1 cellular context compared by ENCODE assay signal in genomic region chr11:33294797-33295196, GRCh38.
TF ChIP-seq lines count a peak whose summit lies in the region.

No MANE protein-coding gene starts in this region.

TF ChIP-seq in K562, 482 proteins besides CTCF, POLR2A, EP300 and RAD21 (continued from another document and continues in another):
- TF ChIP-seq ZNF592 (IDR thresholded peaks at IDR 0.05) (peak; percentile 96), ZNF639 (CRISPR knock-in tag; conservative IDR thresholded peaks at IDR 0.05 in 1 of 2, IDR thresholded peaks at IDR 0.05 in 1 of 2) (peak in 1 of 2 experiments; percentile 56; a peak in 1 of 4 replicates), NONO (IDR thresholded peaks at IDR 0.05; ENCODE audit: low read depth in 2 of 2, low read length in 1 of 2) (no peak), ZNF311 (CRISPR knock-in tag; IDR thresholded peaks at IDR 0.05) (peak; percentile 74; the same call in 1 of the 2 replicates), MAFG (tag; conservative IDR thresholded peaks at IDR 0.05) (peak; percentile 26; the same call in 1 of the 2 replicates), ZNF140 (CRISPR knock-in tag; IDR thresholded peaks at IDR 0.05) (no peak), SNRNP70 (optimal IDR thresholded peaks at IDR 0.05; ENCODE audit: low read depth, low read length) (no peak), MYC (IDR thresholded peaks at IDR 0.05; ENCODE audit: low read depth, low read length) (no peak), MYC (CRISPR knock-in tag; IDR thresholded peaks at IDR 0.05; ENCODE audit: borderline replicate concordance, low read depth) (no peak), TEAD2 (tag; IDR thresholded peaks at IDR 0.05) (peak; percentile 58; the same call in 1 of the 2 replicates), HDAC8 (tag; IDR thresholded peaks at IDR 0.05) (peak; percentile 75; the same call in 1 of the 2 replicates), NFE2L1 (tag; IDR thresholded peaks at IDR 0.05; ENCODE audit: borderline replicate concordance, low read depth) (peak; percentile 39), KLF6 (CRISPR knock-in tag; IDR thresholded peaks at IDR 0.05; ENCODE audit: borderline replicate concordance) (peak; percentile 36; the same call in 1 of the 2 replicates), DDX20 (tag; IDR thresholded peaks at IDR 0.05; ENCODE audit: low read depth) (peak; percentile 85), TSC22D4 (tag; IDR thresholded peaks at IDR 0.05) (no peak), CREB3 (tag; conservative IDR thresholded peaks at IDR 0.05; ENCODE audit: low read depth) (peak; percentile 83), ZNF324 (CRISPR knock-in tag; IDR thresholded peaks at IDR 0.05) (no peak), ARID1B (IDR thresholded peaks at IDR 0.05) (no peak), TBL1XR1 (IDR thresholded peaks at IDR 0.05; ENCODE audit: low read length in 2 of 2) (no peak), NR4A1 (CRISPR knock-in tag; IDR thresholded peaks at IDR 0.05) (no peak), NR4A1 (tag; IDR thresholded peaks at IDR 0.05) (peak; percentile 83; the same call in 1 of the 2 replicates), SMARCC2 (IDR thresholded peaks at IDR 0.05; ENCODE audit: low read depth) (no peak), ZC3H8 (IDR thresholded peaks at IDR 0.05) (no peak), NR2F6 (CRISPR knock-in tag; IDR thresholded peaks at IDR 0.05) (no peak), KLF13 (tag; IDR thresholded peaks at IDR 0.05; ENCODE audit: borderline replicate concordance, low read depth) (peak; percentile 69; the same call in 1 of the 2 replicates), GTF3C2 (IDR thresholded peaks at IDR 0.05; ENCODE audit: borderline replicate concordance, extremely low read depth, insufficient read length) (no peak), ZNF584 (CRISPR knock-in tag; IDR thresholded peaks at IDR 0.05; ENCODE audit: low read depth) (peak; percentile 79; the same call in 1 of the 2 replicates), ESRRB (CRISPR knock-in tag; IDR thresholded peaks at IDR 0.05; ENCODE audit: borderline replicate concordance) (no peak), NEUROD1 (IDR thresholded peaks at IDR 0.05; ENCODE audit: borderline replicate concordance, low read depth, low read length, partially characterized antibody) (no peak), IRF2 (CRISPR knock-in tag; IDR thresholded peaks at IDR 0.05) (no peak), ZKSCAN8 (CRISPR knock-in tag; IDR thresholded peaks at IDR 0.05) (no peak), E2F6 (IDR thresholded peaks at IDR 0.05; ENCODE audit: borderline replicate concordance in 1 of 2, extremely low read depth in 1 of 2, insufficient read depth in 1 of 2, insufficient read length in 1 of 2, low read depth in 1 of 2, low read length in 1 of 2, poor library complexity in 1 of 2, severe bottlenecking in 1 of 2) (no peak), RREB1 (CRISPR knock-in tag; IDR thresholded peaks at IDR 0.05) (no peak), ZNF280B (CRISPR knock-in tag; IDR thresholded peaks at IDR 0.05) (no peak), FUS (optimal IDR thresholded peaks at IDR 0.05; ENCODE audit: low read depth, low read length) (no peak), TSHZ1 (CRISPR knock-in tag; IDR thresholded peaks at IDR 0.05) (0 out of 2 replicates have a peak, but pooled peaks have one; percentile 39)
